10 cellular contexts compared by ENCODE assay signal in genomic region chr5:74953961-74954720, GRCh38.
DNase-seq lines count a peak whose midpoint lies in the region; ATAC-seq and TF ChIP-seq lines count a peak whose summit lies in the region.
"Had no signal": no experiment of that assay in that cellular context is flagged by ENCODE, and none has a peak within 500 bp of the region (broad histone marks: within the 10 kb centered on the region; RNA-seq: fewer than 3 reads in every experiment).

No MANE protein-coding gene starts in this region.

- H3K4me3 Mint-ChIP-seq in stimulated activated naive CD8-positive, alpha-beta T cell treated with anti-CD3 and anti-CD28 coated beads, Interleukin-15, amount 100 ng/mL, for 72 hours, result no peak overlapping the region

- peak overlapping the region; percentile 1 to 13 for H3K27ac Mint-ChIP-seq in stimulated activated naive CD8-positive, alpha-beta T cell treated with anti-CD3 and anti-CD28 coated beads, Interleukin-15, amount 100 ng/mL, for 72 hours

- DNase-seq in SIG-M5 treated with dmso at 0.1 percent for 504 hours (lab: John Stamatoyannopoulos, UW; ENCODE audit: unreplicated experiment) (peak; percentile 8), SIG-M5 (lab: John Stamatoyannopoulos, UW) (no peak), LoVo (ENCODE audit: low spot score) (peak; percentile 20), fibroblast of mammary gland (ENCODE audit: low read depth) (peak; percentile 56), nucleus accumbens (lab: John Stamatoyannopoulos, UW) (no peak), middle frontal gyrus (ENCODE audit: extremely low spot score, low spot score) (no peak)
- DNase-seq in stimulated activated naive CD8-positive, alpha-beta T cell treated with anti-CD3 and anti-CD28 coated beads, Interleukin-15, amount 100 ng/mL, for 72 hours, result no peak
- DNase-seq in stimulated activated naive CD4-positive, alpha-beta T cell (lab: John Stamatoyannopoulos, UW), result no peak
- DNase-seq: 8988T had no signal

- H3K4me1 Mint-ChIP-seq in stimulated activated naive CD8-positive, alpha-beta T cell treated with anti-CD3 and anti-CD28 coated beads, Interleukin-15, amount 100 ng/mL, for 72 hours, result peaks cover 12% of the 10 kb centered on the region

- peak; percentile 91 for ATAC-seq in stimulated activated naive CD8-positive, alpha-beta T cell treated with anti-CD3 and anti-CD28 coated beads, Interleukin-15, amount 100 ng/mL, for 72 hours

- H3K27me3 Mint-ChIP-seq in stimulated activated naive CD8-positive, alpha-beta T cell treated with anti-CD3 and anti-CD28 coated beads, Interleukin-15, amount 100 ng/mL, for 72 hours, result peaks cover 6% of the 10 kb centered on the region

- peaks cover 4 to 18% of the 10 kb centered on the region in 2 donors for H3K9me3 Mint-ChIP-seq in stimulated activated naive CD8-positive, alpha-beta T cell treated with anti-CD3 and anti-CD28 coated beads, Interleukin-15, amount 100 ng/mL, for 72 hours

- no peak for TF ChIP-seq CTCF in fibroblast of mammary gland (conservative IDR thresholded peaks at IDR 0.05; ENCODE audit: control insufficient read depth, insufficient read depth, low read depth, low read length)

- H3K4me3 ChIP-seq in fibroblast of mammary gland (ENCODE audit: control insufficient read depth, low read depth, low read length), result no peak overlapping the region
- H3K4me3 ChIP-seq: right atrium auricular region had no signal

Comparison
In these comparisons a context has a peak if more than half of its experiments do, and no peak if none do; other contexts are left out.
1. DNase-seq: peak in SIG-M5 treated with dmso at 0.1 percent for 504 hours (single experiment), LoVo (single experiment) and fibroblast of mammary gland (single experiment); none in SIG-M5 (single experiment), stimulated activated naive CD8-positive, alpha-beta T cell treated with anti-CD3 and anti-CD28 coated beads, Interleukin-15, amount 100 ng/mL, for 72 hours (0 of 2), stimulated activated naive CD4-positive, alpha-beta T cell (0 of 6), nucleus accumbens (0 of 56) and middle frontal gyrus (single experiment).